In genomic region chr4:15649914-15650545, GRCh38 we compare ENCODE assay signal across 1 cellular context.
TF ChIP-seq lines count a peak whose summit lies in the region.

No MANE protein-coding gene starts in this region.

TF ChIP-seq in endothelial cell of umbilical vein, 7 proteins besides CTCF, POLR2A, EP300 and RAD21:
- TF ChIP-seq, protein P1, sequence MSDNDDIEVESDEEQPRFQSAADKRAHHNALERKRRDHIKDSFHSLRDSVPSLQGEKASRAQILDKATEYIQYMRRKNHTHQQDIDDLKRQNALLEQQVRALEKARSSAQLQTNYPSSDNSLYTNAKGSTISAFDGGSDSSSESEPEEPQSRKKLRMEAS (IDR thresholded peaks at IDR 0.05; ENCODE audit: insufficient read depth, insufficient read length), result no peak
- TF ChIP-seq FOS (IDR thresholded peaks at IDR 0.05; ENCODE audit: borderline replicate concordance, insufficient read depth, low read length) (no peak), EZH2 (IDR thresholded peaks at IDR 0.05; ENCODE audit: borderline replicate concordance, low read depth, low read length, severe bottlenecking) (no peak), JUN (IDR thresholded peaks at IDR 0.05; ENCODE audit: borderline replicate concordance, insufficient read depth, insufficient read length, low read depth) (no peak), MYC (IDR thresholded peaks at IDR 0.05; ENCODE audit: low read depth, low read length) (no peak), POLR2AphosphoS5 (IDR thresholded peaks at IDR 0.05; ENCODE audit: insufficient read depth, low read depth, low read length) (no peak), GATA2 (IDR thresholded peaks at IDR 0.05; ENCODE audit: insufficient read depth, insufficient read length, low read depth, low read length) (no peak)
